Comparison of ENCODE assay signal across 8 cellular contexts in genomic region chr1:44775078-44775929, GRCh38.
DNase-seq lines count a peak whose midpoint lies in the region; ATAC-seq and TF ChIP-seq lines count a peak whose summit lies in the region.

Gene RPS8, plus strand, starts transcription at chr1:44775540. Its CDS starts 57 bp downstream, at chr1:44775597.

- no peak for TF ChIP-seq CTCF in AG09319 (IDR thresholded peaks at IDR 0.05; ENCODE audit: low read depth, low read length)

- ATAC-seq in GM19023 (IDR thresholded peaks at IDR 0.05; ENCODE audit: unreplicated experiment) (peak; percentile 69), HG03196 (IDR thresholded peaks at IDR 0.05; ENCODE audit: unreplicated experiment) (peak; percentile 84)

- DNase-seq in AG09319 (ENCODE audit: extremely low read depth, low read depth): peak; percentile 83
- DNase-seq in NCI-H345 (lab: John Stamatoyannopoulos, UW): peak; percentile 95
- DNase-seq in activated CD4-positive, CD25-positive, alpha-beta regulatory T cell treated with anti-CD3 and anti-CD28 coated beads, Interleukin-2, amount 50 U/mL, for 16 hours (ENCODE audit: low read depth, low spot score): peak; percentile 87
- peak; percentile 88 for DNase-seq in central memory CD4-positive, alpha-beta T cell
- peak; percentile 96 for DNase-seq in islet precursor cell
- DNase-seq in stimulated activated CD4-positive, alpha-beta T cell treated with anti-CD3 and anti-CD28 coated beads, Interleukin-12 subunit alpha, Interleukin-12 subunit beta, amount 100 ng/mL, for 4 hours: peak; percentile 85

Comparison
In these comparisons a context has a peak if more than half of its experiments do, and no peak if none do; other contexts are left out.
1. Peak in every context shown above with its lines: DNase-seq and ATAC-seq.